In genomic region chr11:1854132-1854948, GRCh38 we compare ENCODE assay signal across 11 cellular contexts. TPM values are rescaled to one million over a fixed set of nuclear protein-coding genes. Genes with fewer than 3 reads are reported as not detected.
DNase-seq lines count a peak whose midpoint lies in the region; ATAC-seq, FAIRE-seq and TF ChIP-seq lines count a peak whose summit lies in the region.
"Had no signal": no experiment of that assay in that cellular context is flagged by ENCODE, and none has a peak within 500 bp of the region (broad histone marks: within the 10 kb centered on the region; RNA-seq: fewer than 3 reads in every experiment).

No MANE protein-coding gene starts in this region.

- intact Hi-C loops in kidney (cut with DNase I): no loop called here

- DNase-seq in kidney (peak; percentile 71), NCI-H510A (lab: John Stamatoyannopoulos, UW) (no peak), kidney tubule cell (ENCODE audit: low spot score) (no peak), AML-193 (lab: John Stamatoyannopoulos, UW) (no peak)
- no peak for DNase-seq in activated CD4-positive, CD25-positive, alpha-beta regulatory T cell treated with anti-CD3 and anti-CD28 coated beads, Interleukin-2, amount 50 U/mL, for 72 hours
- DNase-seq: activated effector memory CD4-positive, alpha-beta T cell treated with Interleukin-2 at 50 U/mL for 16 hours; heart right ventricle had no signal

- no peaks in the 10 kb centered on the region for H3K9me3 ChIP-seq in kidney (ENCODE audit: control insufficient read depth in 1 of 2, low read length in 2 of 2)
- H3K9me3 ChIP-seq: heart right ventricle had no signal

- no peak overlapping the region for H3K27ac ChIP-seq in kidney (ENCODE audit: low read depth in 2 of 2, low read length in 2 of 2)

- H3K4me3 ChIP-seq in GM08714 (ENCODE audit: low read length): peak overlapping the region; percentile 77; the same call in 1 of the 2 replicates
- no peak overlapping the region for H3K4me3 ChIP-seq in kidney (ENCODE audit: low read length in 2 of 2)

- peaks cover 0 to 2% of the 10 kb centered on the region in 2 donors for H3K4me1 ChIP-seq in kidney (ENCODE audit: control insufficient read depth in 1 of 2, insufficient read depth in 1 of 2, low read depth in 1 of 2, low read length in 2 of 2)

- TF ChIP-seq CTCF in kidney (IDR thresholded peaks at IDR 0.05; ENCODE audit: borderline replicate concordance, extremely low read depth, insufficient read depth): no peak

- FAIRE-seq in kidney (lab: Jason Lieb, UNC): no peak

- no peaks in the 10 kb centered on the region for H3K36me3 ChIP-seq in kidney (ENCODE audit: control insufficient read depth in 1 of 2, insufficient read depth in 2 of 2, low read length in 2 of 2)
- H3K36me3 ChIP-seq: heart right ventricle had no signal

- ATAC-seq in GM19452 (IDR thresholded peaks at IDR 0.05; ENCODE audit: unreplicated experiment) (peak; percentile 24), HG03378 (IDR thresholded peaks at IDR 0.05; ENCODE audit: unreplicated experiment) (peak; percentile 10)

- H3K9ac ChIP-seq in kidney (ENCODE audit: low read length in 2 of 2): no peak overlapping the region

RNA-seq across cellular contexts. Expression of gene LSP1, which starts 1.5 kb away (rescaled TPM):
- total RNA-seq in kidney: 26.1 TPM
- polyA plus RNA-seq in kidney (ENCODE audit: insufficient read depth, low read depth, low replicate concordance): 8.4 TPM
- total RNA-seq: NCI-H460 had no signal

RNA-seq across cellular contexts. Expression of gene TNNI2, which starts 15.6 kb away (rescaled TPM):
- total RNA-seq in kidney: 1.3 TPM
- polyA plus RNA-seq in kidney (ENCODE audit: insufficient read depth, low read depth, low replicate concordance): not detected
- total RNA-seq: NCI-H460 had no signal

RNA-seq across cellular contexts. Expression of gene SYT8, which starts 19.6 kb away (rescaled TPM):
- total RNA-seq in kidney: 1.7 TPM
- 1.2 TPM for polyA plus RNA-seq in kidney (ENCODE audit: insufficient read depth, low read depth, low replicate concordance)
- total RNA-seq: heart right ventricle, NCI-H460 had no signal
- polyA plus RNA-seq: heart right ventricle had no signal

RNA-seq across cellular contexts. Expression of gene PRR33, which starts 37.4 kb away (rescaled TPM):
- total RNA-seq in kidney: not detected
- polyA plus RNA-seq in kidney (ENCODE audit: insufficient read depth, low read depth, low replicate concordance): not detected
- total RNA-seq: NCI-H460 had no signal
